In the genomic region with DNA sequence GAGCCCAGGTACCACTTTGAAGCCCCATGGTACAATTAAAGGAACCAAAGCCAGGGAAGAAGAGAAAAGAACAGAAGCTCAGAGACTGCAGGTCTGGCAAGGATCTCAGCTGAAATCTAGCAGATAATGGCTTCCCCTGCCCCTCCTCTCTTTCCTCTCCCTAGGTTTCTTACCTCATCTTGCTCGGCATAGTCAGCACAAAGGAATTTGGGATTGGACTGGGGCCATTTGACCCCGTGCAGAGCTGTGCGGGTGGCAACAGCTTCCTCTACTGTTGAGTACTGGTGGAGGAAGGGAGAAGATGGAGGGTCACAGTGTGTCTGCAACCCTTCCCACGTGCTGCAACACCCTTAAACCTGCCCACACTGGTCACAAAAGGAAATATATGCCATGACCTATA, we compare ENCODE assay signal across 10 cellular contexts. TPM values are rescaled to one million over a fixed set of nuclear protein-coding genes. Genes with fewer than 3 reads are reported as not detected.
DNase-seq lines count a peak whose midpoint lies in the region; ATAC-seq and TF ChIP-seq lines count a peak whose summit lies in the region.
"Had no signal": no experiment of that assay in that cellular context is flagged by ENCODE, and none has a peak within 500 bp of the region (broad histone marks: within the 10 kb centered on the region; RNA-seq: fewer than 3 reads in every experiment).

No MANE protein-coding gene starts in this region.

- no peak overlapping the region for H3K4me3 Mint-ChIP-seq in nephron

- TF ChIP-seq CTCF in epithelial cell of proximal tubule (conservative IDR thresholded peaks at IDR 0.05; ENCODE audit: low read depth, low read length), result no peak
- TF ChIP-seq CTCF in nephron (IDR thresholded peaks at IDR 0.05; ENCODE audit: unreplicated experiment in 3 of 3), result no peak

- no peak overlapping the region for H3K4me3 ChIP-seq in epithelial cell of proximal tubule (ENCODE audit: low read depth, low read length)

- no peaks in the 10 kb centered on the region for H3K27me3 Mint-ChIP-seq in nephron (ENCODE audit: low read depth)
- H3K27me3 Mint-ChIP-seq: CD8-positive, alpha-beta memory T cell had no signal

- in situ Hi-C loops in ACHN (cut with HindIII; ENCODE audit: low pct_ligation_motif_present, low pct_unique_long_range_greater_than_20kb, low sequenced_read_pairs), result no loop called here

- no peaks in the 10 kb centered on the region for H3K9me3 Mint-ChIP-seq in nephron
- H3K9me3 Mint-ChIP-seq: CD8-positive, alpha-beta memory T cell had no signal

- H3K36me3 Mint-ChIP-seq in nephron (ENCODE audit: low read depth), result peaks cover 77% of the 10 kb centered on the region

- ATAC-seq in HG02678 (IDR thresholded peaks at IDR 0.05; ENCODE audit: unreplicated experiment), result no peak
- ATAC-seq in HG02759 (IDR thresholded peaks at IDR 0.05; ENCODE audit: unreplicated experiment), result no peak
- ATAC-seq in GM21447 (IDR thresholded peaks at IDR 0.05; ENCODE audit: unreplicated experiment), result no peak

- DNase-seq in ACHN, result peak; percentile 95
- DNase-seq in M059J (ENCODE audit: low read depth), result peak; percentile 96
- peak; percentile 71 for DNase-seq in epithelial cell of proximal tubule (ENCODE audit: low read depth)
- no peak for DNase-seq in NCI-H82 (lab: John Stamatoyannopoulos, UW)
- DNase-seq: CD8-positive, alpha-beta memory T cell; NCI-H2171 had no signal

- H3K4me1 Mint-ChIP-seq in nephron, result peaks cover 30% of the 10 kb centered on the region

- peak overlapping the region; percentile 36 to 87 (median 67) for H3K27ac Mint-ChIP-seq in nephron

RNA-seq across cellular contexts. Expression of a gene that starts 4.7 kb away (rescaled TPM):
- total RNA-seq in M059J (2014; rRNA removed; shearing (Covaris generic)), result 7.5 and 13.7 TPM in 2 replicates
- total RNA-seq in epithelial cell of proximal tubule, result 11.1 and 17.7 TPM in 2 replicates

RNA-seq across cellular contexts. Expression of a gene that starts 20.0 kb away (rescaled TPM):
- not detected in 2 replicates for total RNA-seq in M059J (2014; rRNA removed; shearing (Covaris generic))
- total RNA-seq in epithelial cell of proximal tubule, result not detected in 2 replicates
- total RNA-seq: CD8-positive, alpha-beta memory T cell had no signal

RNA-seq across cellular contexts. Expression of a gene that starts 27.3 kb away (rescaled TPM):
- total RNA-seq in M059J (2014; rRNA removed; shearing (Covaris generic)), result 267 and 297 TPM in 2 replicates
- total RNA-seq in epithelial cell of proximal tubule, result 388 and 413 TPM in 2 replicates

RNA-seq across cellular contexts. Expression of a gene that starts 32.9 kb away (rescaled TPM):
- 47.1 and 64.0 TPM in 2 replicates for total RNA-seq in M059J (2014; rRNA removed; shearing (Covaris generic))
- total RNA-seq in epithelial cell of proximal tubule, result 84.1 and 85.2 TPM in 2 replicates

RNA-seq across cellular contexts. Expression of a gene that starts 33.3 kb away (rescaled TPM):
- total RNA-seq in M059J (2014; rRNA removed; shearing (Covaris generic)), result 67.5 and 78.5 TPM in 2 replicates
- total RNA-seq in epithelial cell of proximal tubule, result 27.3 and 53.8 TPM in 2 replicates
